ENCODE assay signal across 25 cellular contexts in genomic region chr3:59335338-59335737, GRCh38.
"Had no signal": no experiment of that assay in that cellular context is flagged by ENCODE, and none has a peak within 500 bp of the region (broad histone marks: within the 10 kb centered on the region; RNA-seq: fewer than 3 reads in every experiment).

No MANE protein-coding gene starts in this region.

- ATAC-seq: esophagus mucosa; foreskin keratinocyte; gastroesophageal sphincter; left colon; naive thymus-derived CD8-positive, alpha-beta T cell; pancreas; sciatic nerve; stimulated activated naive CD8-positive, alpha-beta T cell treated with anti-CD3 and anti-CD28 coated beads, Interleukin-15, amount 100 ng/mL, for 72 hours had no signal

- H3K4me2 ChIP-seq: smooth muscle cell had no signal

- H3K4me1 ChIP-seq: colonic mucosa, foreskin keratinocyte, gastroesophageal sphincter, pancreas, suprapubic skin had no signal

- H3K27ac ChIP-seq: colonic mucosa, epithelial cell of prostate, foreskin keratinocyte, gastroesophageal sphincter, pancreas, suprapubic skin had no signal

- H3K36me3 ChIP-seq: colonic mucosa, gastroesophageal sphincter, pancreas, suprapubic skin had no signal

- H3K4me3 ChIP-seq: colonic mucosa, gastroesophageal sphincter, pancreas, smooth muscle cell, suprapubic skin had no signal

- H3K9me3 ChIP-seq: colonic mucosa, gastroesophageal sphincter, pancreas, suprapubic skin had no signal

- H3K27me3 ChIP-seq: colonic mucosa, foreskin keratinocyte, gastroesophageal sphincter, pancreas, suprapubic skin had no signal

- DNase-seq: colonic mucosa; effector CD8-positive, alpha-beta T cell; endodermal cell; foreskin keratinocyte; hypothalamus; immature natural killer cell; islet precursor cell; kidney glomerular epithelial cell; left colon; naive thymus-derived CD8-positive, alpha-beta T cell; nephron progenitor cell; pancreas; retina; stimulated activated CD4-positive, alpha-beta T cell treated with anti-CD3 and anti-CD28 coated beads, Interleukin-12 subunit alpha, Interleukin-12 subunit beta, amount 100 ng/mL, for 4 hours; stimulated activated CD4-positive, alpha-beta T cell treated with anti-CD3 and anti-CD28 coated beads, Interleukin-1b, Interleukin-23, amount 100 ng/mL, for 48 hours; stimulated activated CD4-positive, alpha-beta T cell treated with anti-CD3 and anti-CD28 coated beads, Interleukin-4, amount 100 ng/mL, for 1 hour; stimulated activated CD8-positive, alpha-beta memory T cell treated with anti-CD3 and anti-CD28 coated beads, Interleukin-4, amount 100 ng/mL, for 48 hours; stimulated activated naive CD4-positive, alpha-beta T cell; stimulated activated naive CD8-positive, alpha-beta T cell treated with anti-CD3 and anti-CD28 coated beads, Interleukin-15, amount 100 ng/mL, for 72 hours had no signal
